ENCODE assay signal across 28 cellular contexts in genomic region chr3:21889166-21889565, GRCh38.
"Had no signal": no experiment of that assay in that cellular context is flagged by ENCODE, and none has a peak within 500 bp of the region (broad histone marks: within the 10 kb centered on the region; RNA-seq: fewer than 3 reads in every experiment).

No MANE protein-coding gene starts in this region.

- H3K27me3 ChIP-seq: adrenal gland, body of pancreas, esophagus squamous epithelium, gastroesophageal sphincter had no signal

- H3K4me1 ChIP-seq: adrenal gland, body of pancreas, esophagus squamous epithelium had no signal

- DNase-seq: activated CD4-positive, alpha-beta T cell treated with anti-CD3 and anti-CD28 coated beads for 1 hour; activated CD4-positive, alpha-beta T cell treated with anti-CD3 and anti-CD28 coated beads for 48 hours; activated CD4-positive, alpha-beta T cell treated with anti-CD3 and anti-CD28 coated beads, Interleukin-2, amount 50 U/mL, for 1 hour; activated CD4-positive, alpha-beta T cell treated with anti-CD3 and anti-CD28 coated beads, Interleukin-2, amount 50 U/mL, for 48 hours; activated CD8-positive, alpha-beta memory T cell treated with anti-CD3 and anti-CD28 coated beads for 24 hours; activated CD8-positive, alpha-beta T cell treated with anti-CD3 and anti-CD28 coated beads for 36 hours; activated effector memory CD4-positive, alpha-beta T cell treated with Interleukin-2 at 50 U/mL for 16 hours; activated gamma-delta T cell treated with Interleukin-2 at 50 U/mL for 16 hours; activated naive CD4-positive, alpha-beta T cell treated with Interleukin-2 at 50 U/mL for 16 hours; activated naive CD8-positive, alpha-beta T cell treated with anti-CD3 and anti-CD28 coated beads for 36 hours; activated naive CD8-positive, alpha-beta T cell treated with anti-CD3 and anti-CD28 coated beads, Interleukin-2, amount 50 U/mL, for 24 hours; activated T-cell treated with anti-CD3 and anti-CD28 coated beads, Interleukin-2, amount 50 U/mL, for 4 hours; adrenal gland; amygdala; cortex of kidney; dermis blood vessel endothelial cell; effector CD4-positive, alpha-beta T cell; effector memory CD8-positive, alpha-beta T cell; erythroblast; esophagus squamous epithelium; foreskin melanocyte; head of caudate nucleus; hippocampal formation; T-helper 17 cell; T1000 had no signal

- H3K4me3 ChIP-seq: adrenal gland, body of pancreas, esophagus squamous epithelium, gastroesophageal sphincter had no signal

- H3K36me3 ChIP-seq: adrenal gland, esophagus squamous epithelium, gastroesophageal sphincter had no signal

- ATAC-seq: activated CD8-positive, alpha-beta T cell treated with anti-CD3 and anti-CD28 coated beads for 36 hours; activated T-cell treated with anti-CD3 and anti-CD28 coated beads, Interleukin-2, amount 50 U/mL, for 4 hours; activated T-helper 17 cell treated with anti-CD3 and anti-CD28 coated beads, Interleukin-2, amount 50 U/mL, for 72 hours; body of pancreas; effector memory CD8-positive, alpha-beta T cell; gastroesophageal sphincter; T-helper 17 cell had no signal

- H3K9me3 ChIP-seq: body of pancreas, esophagus squamous epithelium, gastroesophageal sphincter had no signal

- H3K27ac ChIP-seq: adrenal gland, body of pancreas, esophagus squamous epithelium, gastroesophageal sphincter had no signal
